24 cellular contexts compared by ENCODE assay signal in genomic region chr6:63739094-63739687, GRCh38.
DNase-seq lines count a peak whose midpoint lies in the region; ATAC-seq and TF ChIP-seq lines count a peak whose summit lies in the region.
"Had no signal": no experiment of that assay in that cellular context is flagged by ENCODE, and none has a peak within 500 bp of the region (broad histone marks: within the 10 kb centered on the region; RNA-seq: fewer than 3 reads in every experiment).

No MANE protein-coding gene starts in this region.

- CTCF ChIA-PET in RWPE1 (lab: Yijun Ruan, JAX): interaction anchor here (0.7 kb wide), 1 partner anchor 178 kb away, joined by 3 read pairs; no protein-coding TSS in a partner anchor

- intact Hi-C loops in colonic mucosa (cut with DNase I) (no loop called here), right lobe of liver (cut with DNase I) (no loop called here)

- WGBS in right lobe of liver (ENCODE audit: insufficient coverage, low coverage, low lambda C conversion rate, missing lambda C conversion rate): 10% methylated on average over 1 of the region's 1 CpG

- H3K27ac ChIP-seq in colonic mucosa: peak overlapping the region; percentile 61
- H3K27ac ChIP-seq in right lobe of liver: peak overlapping the region in 1 of 3 donors; percentile 1
- no peak overlapping the region for H3K27ac ChIP-seq in RWPE1
- H3K27ac ChIP-seq: HL-60, PC-9 had no signal

- ATAC-seq in right lobe of liver (peak; percentile 56 to 81 (median 74)), GM19397 (IDR thresholded peaks at IDR 0.05; ENCODE audit: unreplicated experiment) (no peak)
- ATAC-seq: CD8-positive, alpha-beta T cell had no signal

- TF ChIP-seq POLR2A in right lobe of liver (IDR thresholded peaks at IDR 0.05): no peak

- POLR2A ChIA-PET in RWPE1 (lab: Yijun Ruan, JAX; ENCODE audit: low non-redundant PET): no interaction called here

- H3K4me1 ChIP-seq in colonic mucosa (no peaks in the 10 kb centered on the region), right lobe of liver (peaks cover 0 to 11% (median 3%) of the 10 kb centered on the region in 4 donors)

- H3K27me3 ChIP-seq in colonic mucosa (no peaks in the 10 kb centered on the region), right lobe of liver (no peaks in the 10 kb centered on the region)

- H3K9me3 ChIP-seq in colonic mucosa (no peaks in the 10 kb centered on the region), right lobe of liver (no peaks in the 10 kb centered on the region)
- H3K9me3 ChIP-seq: Caco-2 had no signal

- H3K9ac ChIP-seq in colonic mucosa (ENCODE audit: low read depth in 2 of 2, low read length in 2 of 2): no peak overlapping the region

- TF ChIP-seq CTCF in colonic mucosa (IDR thresholded peaks at IDR 0.05) (no peak), right lobe of liver (IDR thresholded peaks at IDR 0.05) (no peak), RWPE1 (conservative IDR thresholded peaks at IDR 0.05; ENCODE audit: low read depth) (no peak)

- H3K4me3 ChIP-seq in colonic mucosa (no peak overlapping the region), right lobe of liver (no peak overlapping the region)
- H3K4me3 ChIP-seq: PC-9 had no signal

- DNase-seq in LoVo (ENCODE audit: low spot score): peak; percentile 59
- DNase-seq in colonic mucosa: peak; percentile 50
- no peak for DNase-seq in right lobe of liver
- DNase-seq in RWPE1 (ENCODE audit: low spot score): no peak
- DNase-seq in cerebellar cortex (ENCODE audit: low spot score): no peak
- no peak for DNase-seq in activated CD4-positive, alpha-beta T cell treated with anti-CD3 and anti-CD28 coated beads, Interleukin-2, amount 50 U/mL, for 48 hours
- DNase-seq: C1 segment of cervical spinal cord; Caco-2; CD8-positive, alpha-beta T cell; DMS 273 treated with DMSO at 0.1 percent for 48 hours; DND-41; Karpas-422; NCI-H1092 treated with DMSO at 0.1 percent for 48 hours; NCI-H1436; NCI-H187; NCI-H2171 treated with DMSO at 0.1 percent for 48 hours; NCI-H345; NCI-H510A treated with DMSO at 0.1 percent for 48 hours; NCI-H748 treated with DMSO at 0.1 percent for 48 hours; NK-92 treated with Interleukin-12 subunit alpha and Interleukin-12 subunit beta, amount 100 ng/mL, for 24 hours; PC-9; SHP77 had no signal

- H3K36me3 ChIP-seq in colonic mucosa (no peaks in the 10 kb centered on the region), right lobe of liver (no peaks in the 10 kb centered on the region)

Comparison
In these comparisons a context has a peak if more than half of its experiments do, and no peak if none do; other contexts are left out.
1. DNase-seq: peak in LoVo (single experiment) and colonic mucosa (single experiment); none in right lobe of liver (0 of 3), RWPE1 (single experiment), cerebellar cortex (single experiment) and activated CD4-positive, alpha-beta T cell treated with anti-CD3 and anti-CD28 coated beads, Interleukin-2, amount 50 U/mL, for 48 hours (0 of 2).